Comparison of ENCODE assay signal across 8 cellular contexts in genomic region chr6:143536461-143536865, GRCh38. TPM values are rescaled to one million over a fixed set of nuclear protein-coding genes. Genes with fewer than 3 reads are reported as not detected.
DNase-seq lines count a peak whose midpoint lies in the region; ATAC-seq, FAIRE-seq and TF ChIP-seq lines count a peak whose summit lies in the region.

No MANE protein-coding gene starts in this region.

- no peaks in the 10 kb centered on the region for H3K36me3 Mint-ChIP-seq in activated CD8-positive, alpha-beta memory T cell treated with anti-CD3 and anti-CD28 coated beads, Interleukin-2, amount 10 ng/mL, durations not matched to agents 7 days and 5 days
- H3K36me3 Mint-ChIP-seq in natural killer cell, result no peaks in the 10 kb centered on the region

- peak; percentile 25 for DNase-seq in NCI-H1105 treated with DMSO at 0.1 percent for 48 hours (lab: John Stamatoyannopoulos, UW)
- DNase-seq in NCI-H1105 (lab: John Stamatoyannopoulos, UW), result no peak
- DNase-seq in NCI-H69 (lab: John Stamatoyannopoulos, UW), result peak; percentile 74
- peak; percentile 69 for DNase-seq in activated CD8-positive, alpha-beta memory T cell treated with anti-CD3 and anti-CD28 coated beads, Interleukin-2, amount 10 ng/mL, durations not matched to agents 7 days and 5 days
- DNase-seq in natural killer cell, result no peak
- DNase-seq in urothelium cell line (ENCODE audit: low spot score), result peak; percentile 67

- no peaks in the 10 kb centered on the region for H3K9me3 Mint-ChIP-seq in activated CD8-positive, alpha-beta memory T cell treated with anti-CD3 and anti-CD28 coated beads, Interleukin-2, amount 10 ng/mL, durations not matched to agents 7 days and 5 days (ENCODE audit: low read depth)
- H3K9me3 Mint-ChIP-seq in natural killer cell, result no peaks in the 10 kb centered on the region

- CTCF ChIA-PET in activated CD8-positive, alpha-beta memory T cell treated with anti-CD3 and anti-CD28 coated beads, Interleukin-2, amount 10 ng/mL, durations not matched to agents 7 days and 5 days (lab: Charles Lee), result interaction anchor here (0.9 to 1.9 kb wide), 4 partner anchors 13 to 109 kb away, joined by 3 to 7 read pairs (median 4); partner anchors contain the start of gene FUCA2

- no peak for TF ChIP-seq CTCF in natural killer cell (IDR thresholded peaks at IDR 0.05)

- FAIRE-seq in urothelium cell line (lab: Jason Lieb, UNC), result no peak

- peaks cover 34% of the 10 kb centered on the region for H3K4me1 Mint-ChIP-seq in activated CD8-positive, alpha-beta memory T cell treated with anti-CD3 and anti-CD28 coated beads, Interleukin-2, amount 10 ng/mL, durations not matched to agents 7 days and 5 days
- peaks cover 6 to 24% of the 10 kb centered on the region in 2 donors for H3K4me1 Mint-ChIP-seq in natural killer cell

- intact Hi-C loops in natural killer cell (cut with micrococcal nuclease), result no loop called here

- peak overlapping the region; percentile 70 for H3K27ac Mint-ChIP-seq in activated CD8-positive, alpha-beta memory T cell treated with anti-CD3 and anti-CD28 coated beads, Interleukin-2, amount 10 ng/mL, durations not matched to agents 7 days and 5 days
- H3K27ac Mint-ChIP-seq in natural killer cell, result peak overlapping the region in 1 of 2 donors; percentile 73

- no peaks in the 10 kb centered on the region for H3K27me3 Mint-ChIP-seq in activated CD8-positive, alpha-beta memory T cell treated with anti-CD3 and anti-CD28 coated beads, Interleukin-2, amount 10 ng/mL, durations not matched to agents 7 days and 5 days
- no peaks in the 10 kb centered on the region for H3K27me3 Mint-ChIP-seq in natural killer cell (ENCODE audit: low read depth in 2 of 2)

- peak overlapping the region; percentile 65 for H3K4me3 Mint-ChIP-seq in activated CD8-positive, alpha-beta memory T cell treated with anti-CD3 and anti-CD28 coated beads, Interleukin-2, amount 10 ng/mL, durations not matched to agents 7 days and 5 days
- peak overlapping the region; percentile 80 for H3K4me3 Mint-ChIP-seq in natural killer cell

- ATAC-seq in HG02885 (IDR thresholded peaks at IDR 0.05; ENCODE audit: poor library complexity, unreplicated experiment), result peak; percentile 76
- peak; percentile 72 for ATAC-seq in activated CD8-positive, alpha-beta memory T cell treated with anti-CD3 and anti-CD28 coated beads, Interleukin-2, amount 10 ng/mL, durations not matched to agents 7 days and 5 days
- ATAC-seq in esophagus mucosa, result peak; percentile 65
- peak; percentile 72 to 79 (median 72) for ATAC-seq in natural killer cell

RNA-seq across cellular contexts. Expression of gene FUCA2, which starts 24.9 kb away (rescaled TPM):
- 10 to 100 TPM; 20.2 to 23.7 TPM for total RNA-seq in activated CD8-positive, alpha-beta memory T cell treated with anti-CD3 and anti-CD28 coated beads, Interleukin-2, amount 10 ng/mL, durations not matched to agents 7 days and 5 days
- 20.1 TPM for total RNA-seq in esophagus mucosa
- total RNA-seq in natural killer cell, result 10 to 100 TPM; 10.5 to 15.5 (median 13.0) TPM

Comparison
In these comparisons a context has a peak if more than half of its experiments do, and no peak if none do; other contexts are left out.
1. DNase-seq: peak in NCI-H1105 treated with DMSO at 0.1 percent for 48 hours (single experiment), NCI-H69 (single experiment), activated CD8-positive, alpha-beta memory T cell treated with anti-CD3 and anti-CD28 coated beads, Interleukin-2, amount 10 ng/mL, durations not matched to agents 7 days and 5 days (single experiment) and urothelium cell line (single experiment); none in NCI-H1105 (single experiment) and natural killer cell (single experiment).
2. Peak in every context shown above with its lines, with median percentiles within 50 percentile points of each other: ATAC-seq.